ENCODE assay signal across 9 cellular contexts in genomic region chr3:58117561-58118305, GRCh38.
DNase-seq lines count a peak whose midpoint lies in the region; ATAC-seq and TF ChIP-seq lines count a peak whose summit lies in the region.
"Had no signal": no experiment of that assay in that cellular context is flagged by ENCODE, and none has a peak within 500 bp of the region (broad histone marks: within the 10 kb centered on the region; RNA-seq: fewer than 3 reads in every experiment).

No MANE protein-coding gene starts in this region.

- peaks cover 0 to 14% of the 10 kb centered on the region in 2 donors for H3K4me1 ChIP-seq in lung (ENCODE audit: control insufficient read depth in 2 of 2, insufficient read depth in 2 of 2, low read length in 2 of 2)

- H3K4me3 Mint-ChIP-seq in IgD-negative memory B cell: peak overlapping the region in 1 of 4 donors; percentile 71
- H3K4me3 Mint-ChIP-seq: activated naive CD4-positive, alpha-beta T cell treated with anti-CD3 and anti-CD28 coated beads, Interleukin-2, amount 10 ng/mL, durations not matched to agents 7 days and 5 days had no signal

- peak; percentile 90 for DNase-seq in choroid plexus epithelial cell (ENCODE audit: low read depth)
- peak; percentile 71 for DNase-seq in lung (ENCODE audit: low spot score)
- peak; percentile 15 for DNase-seq in stromal cell of bone marrow (ENCODE audit: low read depth)
- no peak for DNase-seq in NOMO-1 treated with dmso at 0.1 percent for 144 hours (lab: John Stamatoyannopoulos, UW; ENCODE audit: unreplicated experiment)
- no peak for DNase-seq in SK-N-DZ (ENCODE audit: low spot score)
- no peak for DNase-seq in NCI-H1105 (lab: John Stamatoyannopoulos, UW)
- DNase-seq: activated naive CD4-positive, alpha-beta T cell treated with anti-CD3 and anti-CD28 coated beads, Interleukin-2, amount 10 ng/mL, durations not matched to agents 7 days and 5 days had no signal

- H3K27ac Mint-ChIP-seq in IgD-negative memory B cell: peak overlapping the region; percentile 84 to 99 (median 94)

- no peaks in the 10 kb centered on the region for H3K9me3 ChIP-seq in lung (ENCODE audit: control insufficient read depth in 2 of 2, insufficient read depth in 1 of 2, low read length in 1 of 2)

- peaks cover 37 to 55% (median 49%) of the 10 kb centered on the region in 3 donors for H3K4me1 Mint-ChIP-seq in IgD-negative memory B cell

- no peaks in the 10 kb centered on the region for H3K27me3 Mint-ChIP-seq in IgD-negative memory B cell
- H3K27me3 Mint-ChIP-seq: activated naive CD4-positive, alpha-beta T cell treated with anti-CD3 and anti-CD28 coated beads, Interleukin-2, amount 10 ng/mL, durations not matched to agents 7 days and 5 days had no signal

- peak overlapping the region in 1 of 2 donors; percentile 17 for H3K27ac ChIP-seq in lung (ENCODE audit: low read depth in 1 of 2, low read length in 1 of 2)

- no peaks in the 10 kb centered on the region for H3K27me3 ChIP-seq in lung (ENCODE audit: control insufficient read depth, insufficient read depth)

- peak; percentile 44 for ATAC-seq in lung (ENCODE audit: insufficient read depth, low FRiP score)
- ATAC-seq in HG03354 (IDR thresholded peaks at IDR 0.05; ENCODE audit: poor library complexity, severe bottlenecking, unreplicated experiment): no peak

- TF ChIP-seq CTCF in choroid plexus epithelial cell (conservative IDR thresholded peaks at IDR 0.05; ENCODE audit: low read depth, low read length) (no peak), lung (IDR thresholded peaks at IDR 0.05; ENCODE audit: control extremely low read depth, extremely low read depth) (no peak)

- H3K9me3 Mint-ChIP-seq in IgD-negative memory B cell: no peaks in the 10 kb centered on the region
- H3K9me3 Mint-ChIP-seq: activated naive CD4-positive, alpha-beta T cell treated with anti-CD3 and anti-CD28 coated beads, Interleukin-2, amount 10 ng/mL, durations not matched to agents 7 days and 5 days had no signal

- whole genome bisulfite sequencing in lung, 2 donors: 61 to 76% methylated on average over 15 of the region's 15 CpGs

- H3K4me3 ChIP-seq in choroid plexus epithelial cell (ENCODE audit: low read depth, low read length) (no peak overlapping the region), lung (no peak overlapping the region)

- H3K36me3 ChIP-seq in lung (ENCODE audit: control insufficient read depth in 2 of 2, insufficient read depth in 2 of 2, low read length in 2 of 2): peaks cover 5 to 22% of the 10 kb centered on the region in 2 donors

- H3K36me3 Mint-ChIP-seq in IgD-negative memory B cell: peaks cover 13% of the 10 kb centered on the region

Comparison
In these comparisons a context has a peak if more than half of its experiments do, and no peak if none do; other contexts are left out.
1. DNase-seq: peak in choroid plexus epithelial cell (single experiment), lung (single experiment) and stromal cell of bone marrow (single experiment); none in NOMO-1 treated with dmso at 0.1 percent for 144 hours (single experiment), SK-N-DZ (single experiment) and NCI-H1105 (single experiment).